ENCODE assay signal across 13 cellular contexts in genomic region chr12:27802511-27802910, GRCh38. TPM values are rescaled to one million over a fixed set of nuclear protein-coding genes. Genes with fewer than 3 reads are reported as not detected.
"Had no signal": no experiment of that assay in that cellular context is flagged by ENCODE, and none has a peak within 500 bp of the region (broad histone marks: within the 10 kb centered on the region; RNA-seq: fewer than 3 reads in every experiment).

No MANE protein-coding gene starts in this region.

- H3K4me3 Mint-ChIP-seq: activated CD4-positive, alpha-beta T cell treated with anti-CD3 and anti-CD28 coated beads, Interleukin-2, amount 10 ng/mL, durations not matched to agents 7 days and 5 days; naive B cell; stimulated activated memory B cell treated with anti-CD40 and anti-IgM and Interleukin-4, amounts not matched to agents 10 μg/mL and 1 μg/mL and 100 μg/mL, for 72 hours; type B pancreatic cell had no signal

- H3K27me3 ChIP-seq: heart right ventricle had no signal

- H3K9me3 Mint-ChIP-seq: activated CD4-positive, alpha-beta T cell treated with anti-CD3 and anti-CD28 coated beads, Interleukin-2, amount 10 ng/mL, durations not matched to agents 7 days and 5 days; naive B cell; stimulated activated memory B cell treated with anti-CD40 and anti-IgM and Interleukin-4, amounts not matched to agents 10 μg/mL and 1 μg/mL and 100 μg/mL, for 72 hours; type B pancreatic cell had no signal

- H3K9me3 ChIP-seq: heart right ventricle had no signal

- ATAC-seq: heart right ventricle; stimulated activated memory B cell treated with anti-CD40 and anti-IgM and Interleukin-4, amounts not matched to agents 10 μg/mL and 1 μg/mL and 100 μg/mL, for 72 hours had no signal

- H3K4me3 ChIP-seq: heart right ventricle had no signal

- H3K4me1 ChIP-seq: heart right ventricle had no signal

- DNase-seq: activated CD4-positive, alpha-beta T cell treated with anti-CD3 and anti-CD28 coated beads, Interleukin-2, amount 10 ng/mL, durations not matched to agents 7 days and 5 days; central memory CD4-positive, alpha-beta T cell; cortex of kidney; effector CD8-positive, alpha-beta T cell; heart right ventricle; naive B cell; posterior cingulate gyrus; SW 1271; T-helper 9 cell had no signal

- H3K27ac Mint-ChIP-seq: activated CD4-positive, alpha-beta T cell treated with anti-CD3 and anti-CD28 coated beads, Interleukin-2, amount 10 ng/mL, durations not matched to agents 7 days and 5 days; stimulated activated memory B cell treated with anti-CD40 and anti-IgM and Interleukin-4, amounts not matched to agents 10 μg/mL and 1 μg/mL and 100 μg/mL, for 72 hours; type B pancreatic cell had no signal

RNA-seq across cellular contexts. Expression of gene MANSC4, which starts 22.5 kb away (rescaled TPM):
- total RNA-seq: activated CD4-positive, alpha-beta T cell treated with anti-CD3 and anti-CD28 coated beads, Interleukin-2, amount 10 ng/mL, durations not matched to agents 7 days and 5 days; heart right ventricle; lung microvascular endothelial cell; skeletal muscle tissue had no signal
